ENCODE assay signal across 16 cellular contexts in genomic region chr9:128918921-128919320, GRCh38. TPM values are rescaled to one million over a fixed set of nuclear protein-coding genes. Genes with fewer than 3 reads are reported as not detected.
A peak's percentile ranks its signal among the peaks of the same experiment; 100 is the strongest.
DNase-seq lines count a peak whose midpoint lies in the region; ATAC-seq, FAIRE-seq and TF ChIP-seq lines count a peak whose summit lies in the region.
"Had no signal": no experiment of that assay in that cellular context is flagged by ENCODE, and none has a peak within 500 bp of the region (broad histone marks: within the 10 kb centered on the region; RNA-seq: fewer than 3 reads in every experiment).

No MANE protein-coding gene starts in this region.

- no peak overlapping the region for H3K4me2 ChIP-seq in keratinocyte (ENCODE audit: control insufficient read depth, extremely low read depth, insufficient read depth, low read depth, low read length)
- H3K4me2 ChIP-seq: KMS-11 had no signal

- H3K79me2 ChIP-seq in keratinocyte (ENCODE audit: control insufficient read depth, insufficient read depth, low read length), result peaks cover 20% of the 10 kb centered on the region

- POLR2A ChIA-PET in activated CD4-positive, alpha-beta T cell treated with anti-CD3 and anti-CD28 coated beads, Interleukin-2, amount 10 ng/mL, durations not matched to agents 7 days and 5 days (lab: Charles Lee), result no interaction called here

- H3K27me3 ChIP-seq in keratinocyte (ENCODE audit: control insufficient read depth, extremely low read depth, insufficient read depth, low read length) (no peaks in the 10 kb centered on the region), suprapubic skin (no peaks in the 10 kb centered on the region), small intestine (ENCODE audit: control insufficient read depth in 2 of 2, insufficient read depth in 2 of 2, low read length in 2 of 2) (no peaks in the 10 kb centered on the region)

- no peaks in the 10 kb centered on the region for H3K27me3 Mint-ChIP-seq in activated CD4-positive, alpha-beta T cell treated with anti-CD3 and anti-CD28 coated beads, Interleukin-2, amount 10 ng/mL, durations not matched to agents 7 days and 5 days
- no peaks in the 10 kb centered on the region for H3K27me3 Mint-ChIP-seq in activated T-helper 1 cell treated with anti-CD3 and anti-CD28 coated beads, Interleukin-12 subunit alpha, Interleukin-12 subunit beta, Interleukin-2, Interleukin-4 antibody, amounts not matched to agents 30 ng/mL and 10 ng/mL and 1 ng/mL, durations not matched to agents 14 hours and 24 hours and 36 hours (ENCODE audit: insufficient read depth)
- H3K27me3 Mint-ChIP-seq: activated B cell treated with CpG ODN at 0.5 μM for 24 hours had no signal

- no peak for DNase-seq in activated CD4-positive, alpha-beta T cell treated with anti-CD3 and anti-CD28 coated beads, Interleukin-2, amount 10 ng/mL, durations not matched to agents 7 days and 5 days
- DNase-seq in activated CD4-positive, alpha-beta T cell treated with anti-CD3 and anti-CD28 coated beads for 4 hours, result no peak
- DNase-seq in activated T-helper 1 cell treated with anti-CD3 and anti-CD28 coated beads, Interleukin-12 subunit alpha, Interleukin-12 subunit beta, Interleukin-2, Interleukin-4 antibody, amounts not matched to agents 30 ng/mL and 10 ng/mL and 1 ng/mL, durations not matched to agents 14 hours and 24 hours and 36 hours (ENCODE audit: low spot score), result no peak
- DNase-seq in keratinocyte (ENCODE audit: low read depth, low spot score) (no peak), suprapubic skin (ENCODE audit: low spot score in 2 of 2) (no peak), small intestine (no peak), left lobe of liver (ENCODE audit: low spot score) (no peak), GF-D8 (lab: John Stamatoyannopoulos, UW) (no peak)
- DNase-seq: ACHN; activated B cell treated with CpG ODN at 0.5 μM for 24 hours; activated T-cell treated with anti-CD3 and anti-CD28 coated beads, Interleukin-2, amount 50 U/mL, for 1 hour; DMS53; NCI-H2081; NK-92 treated with Interleukin-12 subunit alpha and Interleukin-12 subunit beta, amount 100 ng/mL, for 24 hours; trophoblast cell had no signal

- H3K4me3 Mint-ChIP-seq in activated CD4-positive, alpha-beta T cell treated with anti-CD3 and anti-CD28 coated beads, Interleukin-2, amount 10 ng/mL, durations not matched to agents 7 days and 5 days, result no peak overlapping the region
- H3K4me3 Mint-ChIP-seq in activated T-helper 1 cell treated with anti-CD3 and anti-CD28 coated beads, Interleukin-12 subunit alpha, Interleukin-12 subunit beta, Interleukin-2, Interleukin-4 antibody, amounts not matched to agents 30 ng/mL and 10 ng/mL and 1 ng/mL, durations not matched to agents 14 hours and 24 hours and 36 hours, result no peak overlapping the region
- H3K4me3 Mint-ChIP-seq: activated B cell treated with CpG ODN at 0.5 μM for 24 hours had no signal

- peak overlapping the region; percentile 63 for H3K27ac Mint-ChIP-seq in activated CD4-positive, alpha-beta T cell treated with anti-CD3 and anti-CD28 coated beads, Interleukin-2, amount 10 ng/mL, durations not matched to agents 7 days and 5 days
- H3K27ac Mint-ChIP-seq in activated T-helper 1 cell treated with anti-CD3 and anti-CD28 coated beads, Interleukin-12 subunit alpha, Interleukin-12 subunit beta, Interleukin-2, Interleukin-4 antibody, amounts not matched to agents 30 ng/mL and 10 ng/mL and 1 ng/mL, durations not matched to agents 14 hours and 24 hours and 36 hours, result peak overlapping the region; percentile 40
- H3K27ac Mint-ChIP-seq: activated B cell treated with CpG ODN at 0.5 μM for 24 hours had no signal

- peak overlapping the region; percentile 9 for H3K9ac ChIP-seq in keratinocyte (ENCODE audit: control insufficient read depth, extremely low read depth, insufficient read depth, low read length)
- H3K9ac ChIP-seq: KMS-11 had no signal

- H3K4me1 ChIP-seq in keratinocyte (ENCODE audit: control insufficient read depth, extremely low read depth, insufficient read depth, low read length) (peaks cover 56% of the 10 kb centered on the region), suprapubic skin (peaks cover 89% of the 10 kb centered on the region), small intestine (ENCODE audit: control insufficient read depth in 2 of 2, insufficient read depth in 1 of 2, low read depth in 1 of 2, low read length in 1 of 2) (no peaks in the 10 kb centered on the region)

- H3K27ac ChIP-seq in keratinocyte (ENCODE audit: control insufficient read depth, insufficient read depth, low read length) (peak overlapping the region; percentile 14), suprapubic skin (peak overlapping the region; percentile 68), small intestine (ENCODE audit: low read depth in 1 of 2, low read length in 1 of 2) (peak overlapping the region in 1 of 2 donors; percentile 42)
- H3K27ac ChIP-seq: KMS-11 had no signal

- H3K36me3 Mint-ChIP-seq in activated CD4-positive, alpha-beta T cell treated with anti-CD3 and anti-CD28 coated beads, Interleukin-2, amount 10 ng/mL, durations not matched to agents 7 days and 5 days (ENCODE audit: low read depth), result peaks cover 17% of the 10 kb centered on the region
- peaks cover 27% of the 10 kb centered on the region for H3K36me3 Mint-ChIP-seq in activated T-helper 1 cell treated with anti-CD3 and anti-CD28 coated beads, Interleukin-12 subunit alpha, Interleukin-12 subunit beta, Interleukin-2, Interleukin-4 antibody, amounts not matched to agents 30 ng/mL and 10 ng/mL and 1 ng/mL, durations not matched to agents 14 hours and 24 hours and 36 hours (ENCODE audit: low read depth)

- intact Hi-C loops in activated T-helper 1 cell treated with anti-CD3 and anti-CD28 coated beads, Interleukin-12 subunit alpha, Interleukin-12 subunit beta, Interleukin-2, Interleukin-4 antibody, amounts not matched to agents 30 ng/mL and 10 ng/mL and 1 ng/mL, durations not matched to agents 14 hours and 24 hours and 36 hours (cut with micrococcal nuclease), result no loop called here

- no peaks in the 10 kb centered on the region for H3K9me3 Mint-ChIP-seq in activated CD4-positive, alpha-beta T cell treated with anti-CD3 and anti-CD28 coated beads, Interleukin-2, amount 10 ng/mL, durations not matched to agents 7 days and 5 days
- H3K9me3 Mint-ChIP-seq in activated T-helper 1 cell treated with anti-CD3 and anti-CD28 coated beads, Interleukin-12 subunit alpha, Interleukin-12 subunit beta, Interleukin-2, Interleukin-4 antibody, amounts not matched to agents 30 ng/mL and 10 ng/mL and 1 ng/mL, durations not matched to agents 14 hours and 24 hours and 36 hours, result no peaks in the 10 kb centered on the region
- H3K9me3 Mint-ChIP-seq: activated B cell treated with CpG ODN at 0.5 μM for 24 hours had no signal

- dilution Hi-C loops in keratinocyte (cut with MboI; ENCODE audit: extremely low pct_ligation_motif_present, low sequenced_read_pairs), result no loop called here

- WGBS in suprapubic skin, result 65% methylated on average over 2 of the region's 2 CpGs
- 44 to 46% (median 46%) methylated on average over 2 of the region's 2 CpGs for WGBS in small intestine, 3 donors

- TF ChIP-seq POLR2A in suprapubic skin (IDR thresholded peaks at IDR 0.05), result no peak

- H3K4me1 Mint-ChIP-seq in activated CD4-positive, alpha-beta T cell treated with anti-CD3 and anti-CD28 coated beads, Interleukin-2, amount 10 ng/mL, durations not matched to agents 7 days and 5 days, result peaks cover 6% of the 10 kb centered on the region
- peaks cover 22% of the 10 kb centered on the region for H3K4me1 Mint-ChIP-seq in activated T-helper 1 cell treated with anti-CD3 and anti-CD28 coated beads, Interleukin-12 subunit alpha, Interleukin-12 subunit beta, Interleukin-2, Interleukin-4 antibody, amounts not matched to agents 30 ng/mL and 10 ng/mL and 1 ng/mL, durations not matched to agents 14 hours and 24 hours and 36 hours (ENCODE audit: low read depth)

- no peak for ATAC-seq in left lobe of liver

- H2AFZ ChIP-seq in keratinocyte (ENCODE audit: control insufficient read depth, low read length), result no peak overlapping the region

- no peak for TF ChIP-seq EP300 in suprapubic skin (IDR thresholded peaks at IDR 0.05)

- H3K36me3 ChIP-seq in keratinocyte (ENCODE audit: control insufficient read depth in 2 of 2, extremely low read depth in 1 of 2, insufficient read depth in 2 of 2, low read length in 2 of 2) (peaks cover 23 to 46% of the 10 kb centered on the region in 2 experiments), suprapubic skin (peaks cover 21% of the 10 kb centered on the region), small intestine (ENCODE audit: control insufficient read depth in 2 of 2, insufficient read depth in 2 of 2, low read length in 2 of 2) (peaks cover 2% of the 10 kb centered on the region in 2 donors)

- no peak for FAIRE-seq in keratinocyte (lab: Jason Lieb, UNC)
- no peak for FAIRE-seq in small intestine (lab: Jason Lieb, UNC)

- CTCF ChIA-PET in activated CD4-positive, alpha-beta T cell treated with anti-CD3 and anti-CD28 coated beads, Interleukin-2, amount 10 ng/mL, durations not matched to agents 7 days and 5 days (lab: Charles Lee), result interaction anchor here (0.7 kb wide), 1 partner anchor 13 kb away, joined by 4 read pairs; no protein-coding TSS in a partner anchor

- H3K9me3 ChIP-seq in keratinocyte (ENCODE audit: control insufficient read depth, low read depth, low read length) (no peaks in the 10 kb centered on the region), suprapubic skin (no peaks in the 10 kb centered on the region), small intestine (ENCODE audit: control insufficient read depth, low read depth) (no peaks in the 10 kb centered on the region)

- TF ChIP-seq CTCF in keratinocyte (optimal IDR thresholded peaks at IDR 0.05 in 1 of 3, IDR thresholded peaks at IDR 0.05 in 1 of 3, conservative IDR thresholded peaks at IDR 0.05 in 1 of 3; ENCODE audit: extremely low read depth in 1 of 3, insufficient read depth in 2 of 3, low read length in 3 of 3) (no peak), suprapubic skin (IDR thresholded peaks at IDR 0.05) (no peak)

- H4K20me1 ChIP-seq in keratinocyte (ENCODE audit: control insufficient read depth, extremely low read depth, insufficient read depth, low read length), result no peaks in the 10 kb centered on the region

- H3K4me3 ChIP-seq in keratinocyte (ENCODE audit: control insufficient read depth in 2 of 3, extremely low read depth in 1 of 3, insufficient read depth in 2 of 3, low read depth in 1 of 3, low read length in 3 of 3) (no peak overlapping the region), suprapubic skin (no peak overlapping the region), small intestine (ENCODE audit: low read depth in 1 of 2, low read length in 2 of 2) (no peak overlapping the region)

- no peaks in the 10 kb centered on the region for H3K9me1 ChIP-seq in keratinocyte (ENCODE audit: control insufficient read depth, extremely low read depth, insufficient read depth, low read length)

RNA-seq across cellular contexts. Expression of gene PHYHD1, which starts 1.9 kb away (rescaled TPM):
- 1 to 10 TPM; 1.2 to 2.2 TPM for total RNA-seq in activated CD4-positive, alpha-beta T cell treated with anti-CD3 and anti-CD28 coated beads, Interleukin-2, amount 10 ng/mL, durations not matched to agents 7 days and 5 days
- 0.34 and 1.0 TPM in 2 replicates for total RNA-seq in activated T-helper 1 cell treated with anti-CD3 and anti-CD28 coated beads, Interleukin-12 subunit alpha, Interleukin-12 subunit beta, Interleukin-2, Interleukin-4 antibody, amounts not matched to agents 30 ng/mL and 10 ng/mL and 1 ng/mL, durations not matched to agents 14 hours and 24 hours and 36 hours
- polyA plus RNA-seq in keratinocyte (4.6 to 5.2 TPM (median 4.7 TPM) in 3 replicates), small intestine (1 to 10 TPM; 1.1 to 6.5 (median 3.2) TPM)
- polyA plus RNA-seq in keratinocyte (2011; ENCODE audit: low read depth), result 1.3 TPM
- polyA plus RNA-seq in keratinocyte (2011; cell fraction: cytosol; rRNA removed), result 3.6 and 6.2 TPM in 2 replicates
- polyA plus RNA-seq in keratinocyte (2011; cell fraction: nucleus; rRNA removed), result 4.1 and 7.8 TPM in 2 replicates
- polyA plus RNA-seq in keratinocyte (2012; ENCODE audit: low replicate concordance), result 4.0 and 6.0 TPM in 2 replicates
- polyA minus RNA-seq in keratinocyte, result 4.2 to 5.9 TPM (median 4.5 TPM) in 3 replicates
- 4.0 TPM for polyA minus RNA-seq in keratinocyte (2011; cell fraction: cytosol; rRNA and poly(A)+ RNA removed)
- polyA minus RNA-seq in keratinocyte (2011; cell fraction: nucleus; rRNA and poly(A)+ RNA removed), result 2.0 and 2.9 TPM in 2 replicates
- total RNA-seq in suprapubic skin (10 to 100 TPM; 39.1 to 73.5 (median 49.5) TPM), left lobe of liver (70.8 TPM)

RNA-seq across cellular contexts. Expression of gene DOLK, which starts 28.5 kb away (rescaled TPM):
- 1 to 10 TPM; 8.4 to 9.2 TPM for total RNA-seq in activated CD4-positive, alpha-beta T cell treated with anti-CD3 and anti-CD28 coated beads, Interleukin-2, amount 10 ng/mL, durations not matched to agents 7 days and 5 days
- total RNA-seq in activated T-helper 1 cell treated with anti-CD3 and anti-CD28 coated beads, Interleukin-12 subunit alpha, Interleukin-12 subunit beta, Interleukin-2, Interleukin-4 antibody, amounts not matched to agents 30 ng/mL and 10 ng/mL and 1 ng/mL, durations not matched to agents 14 hours and 24 hours and 36 hours, result 17.7 and 18.1 TPM in 2 replicates
- polyA plus RNA-seq in keratinocyte (21.8 to 33.5 TPM (median 27.1 TPM) in 3 replicates), small intestine (10 to 100 TPM in 1 of 3 donors, 1 to 10 TPM in 2; 2.9 to 13.8 (median 4.6) TPM)
- 3.1 TPM for polyA plus RNA-seq in keratinocyte (2011; ENCODE audit: low read depth)
- 12.1 and 12.4 TPM in 2 replicates for polyA plus RNA-seq in keratinocyte (2011; cell fraction: cytosol; rRNA removed)
- polyA plus RNA-seq in keratinocyte (2011; cell fraction: nucleus; rRNA removed), result 38.8 and 40.3 TPM in 2 replicates
- polyA plus RNA-seq in keratinocyte (2012; ENCODE audit: low replicate concordance), result 13.1 and 23.2 TPM in 2 replicates
- polyA minus RNA-seq in keratinocyte, result 40.4 to 52.8 TPM (median 50.8 TPM) in 3 replicates
- 24.6 TPM for polyA minus RNA-seq in keratinocyte (2011; cell fraction: cytosol; rRNA and poly(A)+ RNA removed)
- 30.9 and 33.5 TPM in 2 replicates for polyA minus RNA-seq in keratinocyte (2011; cell fraction: nucleus; rRNA and poly(A)+ RNA removed)
- total RNA-seq in suprapubic skin (10 to 100 TPM in 3 of 4 donors, 1 to 10 TPM in 1; 5.2 to 12.7 (median 10.8) TPM), left lobe of liver (7.5 TPM)

RNA-seq across cellular contexts. Expression of gene NUP188, which starts 28.6 kb away (rescaled TPM):
- total RNA-seq in activated CD4-positive, alpha-beta T cell treated with anti-CD3 and anti-CD28 coated beads, Interleukin-2, amount 10 ng/mL, durations not matched to agents 7 days and 5 days, result 10 to 100 TPM; 87.7 to 87.8 TPM
- 154 and 158 TPM in 2 replicates for total RNA-seq in activated T-helper 1 cell treated with anti-CD3 and anti-CD28 coated beads, Interleukin-12 subunit alpha, Interleukin-12 subunit beta, Interleukin-2, Interleukin-4 antibody, amounts not matched to agents 30 ng/mL and 10 ng/mL and 1 ng/mL, durations not matched to agents 14 hours and 24 hours and 36 hours
- 25.6 to 56.3 TPM (median 31.1 TPM) in 3 replicates for polyA plus RNA-seq in keratinocyte
- polyA plus RNA-seq in keratinocyte (2011; ENCODE audit: low read depth), result 19.4 TPM
- polyA plus RNA-seq in keratinocyte (2011; cell fraction: cytosol; rRNA removed), result 26.2 and 29.1 TPM in 2 replicates
- polyA plus RNA-seq in keratinocyte (2011; cell fraction: nucleus; rRNA removed), result 67.0 and 73.7 TPM in 2 replicates
- 15.6 and 37.3 TPM in 2 replicates for polyA plus RNA-seq in keratinocyte (2012; ENCODE audit: low replicate concordance)
- 92.5 to 239 TPM (median 127 TPM) in 3 replicates for polyA minus RNA-seq in keratinocyte
- 62.2 TPM for polyA minus RNA-seq in keratinocyte (2011; cell fraction: cytosol; rRNA and poly(A)+ RNA removed)
- polyA minus RNA-seq in keratinocyte (2011; cell fraction: nucleus; rRNA and poly(A)+ RNA removed), result 88.4 and 120 TPM in 2 replicates
- total RNA-seq in suprapubic skin, result 100 to 1,000 TPM in 1 of 4 donors, 10 to 100 TPM in 3; 53.6 to 104 (median 60.6) TPM
- polyA plus RNA-seq in small intestine, result 10 to 100 TPM in 1 of 3 donors, 1 to 10 TPM in 2; 4.9 to 14.9 (median 4.9) TPM
- total RNA-seq in left lobe of liver, result 11.4 TPM

RNA-seq across cellular contexts. Expression of gene LRRC8A, which starts 37.0 kb away (rescaled TPM):
- total RNA-seq in activated CD4-positive, alpha-beta T cell treated with anti-CD3 and anti-CD28 coated beads, Interleukin-2, amount 10 ng/mL, durations not matched to agents 7 days and 5 days, result 10 to 100 TPM; 42.4 to 48.0 TPM
- 30.1 and 32.9 TPM in 2 replicates for total RNA-seq in activated T-helper 1 cell treated with anti-CD3 and anti-CD28 coated beads, Interleukin-12 subunit alpha, Interleukin-12 subunit beta, Interleukin-2, Interleukin-4 antibody, amounts not matched to agents 30 ng/mL and 10 ng/mL and 1 ng/mL, durations not matched to agents 14 hours and 24 hours and 36 hours
- 88.3 to 127 TPM (median 109 TPM) in 3 replicates for polyA plus RNA-seq in keratinocyte
- 51.1 TPM for polyA plus RNA-seq in keratinocyte (2011; ENCODE audit: low read depth)
- 77.7 and 119 TPM in 2 replicates for polyA plus RNA-seq in keratinocyte (2011; cell fraction: cytosol; rRNA removed)
- polyA plus RNA-seq in keratinocyte (2011; cell fraction: nucleus; rRNA removed), result 143 and 183 TPM in 2 replicates
- 109 and 130 TPM in 2 replicates for polyA plus RNA-seq in keratinocyte (2012; ENCODE audit: low replicate concordance)
- polyA minus RNA-seq in keratinocyte, result 154 to 426 TPM (median 169 TPM) in 3 replicates
- 129 TPM for polyA minus RNA-seq in keratinocyte (2011; cell fraction: cytosol; rRNA and poly(A)+ RNA removed)
- 118 and 144 TPM in 2 replicates for polyA minus RNA-seq in keratinocyte (2011; cell fraction: nucleus; rRNA and poly(A)+ RNA removed)
- total RNA-seq in suprapubic skin, result 100 to 1,000 TPM in 3 of 4 donors, 10 to 100 TPM in 1; 77.3 to 127 (median 108) TPM
- polyA plus RNA-seq in small intestine, result 10 to 100 TPM in 1 of 3 donors, 1 to 10 TPM in 2; 4.1 to 28.4 (median 5.6) TPM
- 11.0 TPM for total RNA-seq in left lobe of liver

RNA-seq across cellular contexts. Expression of gene KYAT1, which starts 37.2 kb away (rescaled TPM):
- 10 to 100 TPM; 15.2 to 17.7 TPM for total RNA-seq in activated CD4-positive, alpha-beta T cell treated with anti-CD3 and anti-CD28 coated beads, Interleukin-2, amount 10 ng/mL, durations not matched to agents 7 days and 5 days
- total RNA-seq in activated T-helper 1 cell treated with anti-CD3 and anti-CD28 coated beads, Interleukin-12 subunit alpha, Interleukin-12 subunit beta, Interleukin-2, Interleukin-4 antibody, amounts not matched to agents 30 ng/mL and 10 ng/mL and 1 ng/mL, durations not matched to agents 14 hours and 24 hours and 36 hours, result 10.6 and 12.2 TPM in 2 replicates
- polyA plus RNA-seq in keratinocyte (10.9 to 13.9 TPM (median 13.9 TPM) in 3 replicates), small intestine (1 to 10 TPM; 4.1 to 5.6 (median 4.9) TPM)
- polyA plus RNA-seq in keratinocyte (2011; ENCODE audit: low read depth), result 0.94 TPM
- polyA plus RNA-seq in keratinocyte (2011; cell fraction: cytosol; rRNA removed), result 7.3 and 10.5 TPM in 2 replicates
- polyA plus RNA-seq in keratinocyte (2011; cell fraction: nucleus; rRNA removed), result 16.3 and 20.8 TPM in 2 replicates
- 5.3 and 10.5 TPM in 2 replicates for polyA plus RNA-seq in keratinocyte (2012; ENCODE audit: low replicate concordance)
- 6.9 to 19.5 TPM (median 10.4 TPM) in 3 replicates for polyA minus RNA-seq in keratinocyte
- 9.8 TPM for polyA minus RNA-seq in keratinocyte (2011; cell fraction: cytosol; rRNA and poly(A)+ RNA removed)
- polyA minus RNA-seq in keratinocyte (2011; cell fraction: nucleus; rRNA and poly(A)+ RNA removed), result 4.2 and 5.6 TPM in 2 replicates
- total RNA-seq in suprapubic skin (10 to 100 TPM; 10.6 to 17.1 (median 14.6) TPM), left lobe of liver (9.6 TPM)

Comparison
In these comparisons a context has a peak if more than half of its experiments do, and no peak if none do; other contexts are left out.
1. RNA of gene PHYHD1, which starts 1.9 kb away (total RNA-seq): 70.8 TPM in left lobe of liver (single experiment) and 39.1 to 73.5 TPM in suprapubic skin; 1.2 to 2.2 TPM in activated CD4-positive, alpha-beta T cell treated with anti-CD3 and anti-CD28 coated beads, Interleukin-2, amount 10 ng/mL, durations not matched to agents 7 days and 5 days and 0.34 to 1.0 TPM in activated T-helper 1 cell treated with anti-CD3 and anti-CD28 coated beads, Interleukin-12 subunit alpha, Interleukin-12 subunit beta, Interleukin-2, Interleukin-4 antibody, amounts not matched to agents 30 ng/mL and 10 ng/mL and 1 ng/mL, durations not matched to agents 14 hours and 24 hours and 36 hours; every median in the first group is over 10 times any median in the second.